Comparison of ENCODE assay signal across 1 cellular context in the genomic region with DNA sequence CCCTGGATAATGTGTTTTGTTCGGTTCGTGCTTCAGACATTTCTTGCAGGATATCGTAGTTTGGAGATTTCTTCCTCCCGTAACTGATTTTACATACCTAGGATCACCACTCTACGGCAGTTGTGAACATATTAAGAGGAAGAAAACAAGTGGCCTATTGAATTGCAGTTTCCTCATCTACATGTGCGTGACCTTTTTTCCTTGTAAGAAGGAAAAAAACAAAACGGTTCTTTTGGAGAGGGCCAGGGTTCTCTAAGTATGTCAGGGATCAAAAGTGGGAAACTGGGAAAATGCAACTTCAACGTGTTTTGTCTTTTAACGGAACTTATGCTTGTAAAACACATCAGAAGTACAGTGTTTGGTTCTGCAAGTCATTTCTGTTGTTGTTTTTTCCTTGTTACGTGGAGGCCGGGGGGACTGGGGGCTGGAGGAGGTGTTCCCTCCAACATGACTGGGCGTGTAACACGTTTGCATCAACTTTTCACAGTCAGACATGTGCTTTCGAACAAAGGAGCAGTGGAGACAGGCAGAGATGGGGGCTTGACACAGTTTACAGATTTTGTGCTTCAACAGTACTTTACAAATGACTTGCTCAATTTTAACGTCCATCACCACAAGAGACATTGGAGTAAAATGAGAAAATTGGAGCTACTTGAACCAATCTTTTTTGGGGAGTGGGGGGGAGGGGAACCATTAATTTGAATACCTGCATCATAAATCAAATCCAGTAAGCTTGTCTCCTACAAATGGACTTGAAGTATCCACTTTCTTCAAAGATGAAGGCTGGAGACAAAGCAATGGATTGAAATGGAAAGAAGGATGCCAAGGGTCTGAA.
A peak's percentile ranks its signal among the peaks of the same experiment; 100 is the strongest.
TF ChIP-seq lines count a peak whose summit lies in the region.

No MANE protein-coding gene starts in this region.

TF ChIP-seq in H1, 55 proteins besides CTCF, POLR2A, EP300 and RAD21:
- TF ChIP-seq RFX5 (IDR thresholded peaks at IDR 0.05; ENCODE audit: borderline replicate concordance, low read depth, low read length), result no peak
- peak; percentile 9 for TF ChIP-seq TAF7 (optimal IDR thresholded peaks at IDR 0.05; ENCODE audit: borderline replicate concordance, low read depth, low read length)
- no peak for TF ChIP-seq JUN (IDR thresholded peaks at IDR 0.05; ENCODE audit: low read depth, low read length)
- TF ChIP-seq, protein P1, sequence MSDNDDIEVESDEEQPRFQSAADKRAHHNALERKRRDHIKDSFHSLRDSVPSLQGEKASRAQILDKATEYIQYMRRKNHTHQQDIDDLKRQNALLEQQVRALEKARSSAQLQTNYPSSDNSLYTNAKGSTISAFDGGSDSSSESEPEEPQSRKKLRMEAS (IDR thresholded peaks at IDR 0.05), result peak; percentile 78
- TF ChIP-seq GTF2F1 (IDR thresholded peaks at IDR 0.05; ENCODE audit: borderline replicate concordance, low read depth, low read length), result no peak
- TF ChIP-seq, protein P2, sequence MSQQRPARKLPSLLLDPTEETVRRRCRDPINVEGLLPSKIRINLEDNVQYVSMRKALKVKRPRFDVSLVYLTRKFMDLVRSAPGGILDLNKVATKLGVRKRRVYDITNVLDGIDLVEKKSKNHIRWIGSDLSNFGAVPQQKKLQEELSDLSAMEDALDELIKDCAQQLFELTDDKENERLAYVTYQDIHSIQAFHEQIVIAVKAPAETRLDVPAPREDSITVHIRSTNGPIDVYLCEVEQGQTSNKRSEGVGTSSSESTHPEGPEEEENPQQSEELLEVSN (IDR thresholded peaks at IDR 0.05), result peak; percentile 30; the same call in 1 of the 2 replicates
- TF ChIP-seq NRF1 (IDR thresholded peaks at IDR 0.05; ENCODE audit: low read depth, low read length), result no peak
- no peak for TF ChIP-seq SUZ12 (IDR thresholded peaks at IDR 0.05; ENCODE audit: low read length)
- TF ChIP-seq CTBP2 (IDR thresholded peaks at IDR 0.05; ENCODE audit: borderline replicate concordance, insufficient read depth, insufficient read length, low read length), result no peak
- TF ChIP-seq TEAD4 (IDR thresholded peaks at IDR 0.05; ENCODE audit: low read depth, low read length), result no peak
- TF ChIP-seq TAF1 (IDR thresholded peaks at IDR 0.05; ENCODE audit: low read depth, low read length), result no peak
- no peak for TF ChIP-seq EGR1 (IDR thresholded peaks at IDR 0.05; ENCODE audit: borderline replicate concordance, low read depth, low read length)
- 0 out of 4 replicates have a peak, but pooled peaks of 1 of the 2 experiments have one; percentile 27 for TF ChIP-seq SIN3A (conservative IDR thresholded peaks at IDR 0.05 in 1 of 2, IDR thresholded peaks at IDR 0.05 in 1 of 2; ENCODE audit: low read depth in 1 of 2, low read length in 2 of 2)
- TF ChIP-seq, protein P3, sequence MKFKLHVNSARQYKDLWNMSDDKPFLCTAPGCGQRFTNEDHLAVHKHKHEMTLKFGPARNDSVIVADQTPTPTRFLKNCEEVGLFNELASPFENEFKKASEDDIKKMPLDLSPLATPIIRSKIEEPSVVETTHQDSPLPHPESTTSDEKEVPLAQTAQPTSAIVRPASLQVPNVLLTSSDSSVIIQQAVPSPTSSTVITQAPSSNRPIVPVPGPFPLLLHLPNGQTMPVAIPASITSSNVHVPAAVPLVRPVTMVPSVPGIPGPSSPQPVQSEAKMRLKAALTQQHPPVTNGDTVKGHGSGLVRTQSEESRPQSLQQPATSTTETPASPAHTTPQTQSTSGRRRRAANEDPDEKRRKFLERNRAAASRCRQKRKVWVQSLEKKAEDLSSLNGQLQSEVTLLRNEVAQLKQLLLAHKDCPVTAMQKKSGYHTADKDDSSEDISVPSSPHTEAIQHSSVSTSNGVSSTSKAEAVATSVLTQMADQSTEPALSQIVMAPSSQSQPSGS (IDR thresholded peaks at IDR 0.05; ENCODE audit: low read length), result no peak
- no peak for TF ChIP-seq MAFK (IDR thresholded peaks at IDR 0.05; ENCODE audit: low read depth, low read length)
- no peak for TF ChIP-seq CREB1 (IDR thresholded peaks at IDR 0.05)
- TF ChIP-seq SIRT6 (IDR thresholded peaks at IDR 0.05; ENCODE audit: low read length), result no peak
- TF ChIP-seq TBP (IDR thresholded peaks at IDR 0.05; ENCODE audit: low read depth, low read length), result 0 out of 2 replicates have a peak, but pooled peaks have one; percentile 4
- TF ChIP-seq CBX8 (IDR thresholded peaks at IDR 0.05; ENCODE audit: borderline replicate concordance, low read depth, low read length), result no peak
- TF ChIP-seq RBBP5 (IDR thresholded peaks at IDR 0.05; ENCODE audit: borderline replicate concordance, low read depth, low read length), result no peak
- no peak for TF ChIP-seq EZH2 (IDR thresholded peaks at IDR 0.05; ENCODE audit: low read depth, low read length, severe bottlenecking)
- no peak for TF ChIP-seq PHF8 (conservative IDR thresholded peaks at IDR 0.05; ENCODE audit: low read depth, low read length)
- no peak for TF ChIP-seq GABPA (IDR thresholded peaks at IDR 0.05; ENCODE audit: borderline replicate concordance, insufficient read depth, low read length)
- TF ChIP-seq POLR2AphosphoS5 (IDR thresholded peaks at IDR 0.05; ENCODE audit: low read depth, low read length), result peak; percentile 55; the same call in 1 of the 2 replicates
- TF ChIP-seq CBX5 (IDR thresholded peaks at IDR 0.05; ENCODE audit: low read depth, low read length), result no peak
- no peak for TF ChIP-seq BRCA1 (IDR thresholded peaks at IDR 0.05; ENCODE audit: low read depth, low read length)
